Comparison of ENCODE assay signal across 19 cellular contexts in genomic region chr10:97669561-97669960, GRCh38. TPM values are rescaled to one million over a fixed set of nuclear protein-coding genes. Genes with fewer than 3 reads are reported as not detected.
A peak's percentile ranks its signal among the peaks of the same experiment; 100 is the strongest.
DNase-seq lines count a peak whose midpoint lies in the region; ATAC-seq, FAIRE-seq and TF ChIP-seq lines count a peak whose summit lies in the region.
"Had no signal": no experiment of that assay in that cellular context is flagged by ENCODE, and none has a peak within 500 bp of the region (broad histone marks: within the 10 kb centered on the region; RNA-seq: fewer than 3 reads in every experiment).

No MANE protein-coding gene starts in this region.

- H4K91ac ChIP-seq in IMR-90 (ENCODE audit: insufficient read depth, low read depth, low read length) (no peak overlapping the region), mesenchymal stem cell (ENCODE audit: low read length) (no peak overlapping the region)

- H2BK120ac ChIP-seq in IMR-90 (ENCODE audit: low read depth, low read length): no peak overlapping the region
- H2BK120ac ChIP-seq in mesenchymal stem cell (ENCODE audit: low read depth, low read length): no peak overlapping the region

- H3K79me1 ChIP-seq in IMR-90 (ENCODE audit: low read depth in 1 of 2, low read length in 2 of 2) (peaks cover 8 to 21% of the 10 kb centered on the region in 2 experiments; a peak in 3 of 4 replicates), mesenchymal stem cell (replicated peaks; ENCODE audit: low read length, poor library complexity, severe bottlenecking) (no peaks in the 10 kb centered on the region)

- H3K14ac ChIP-seq in IMR-90 (replicated peaks; ENCODE audit: low read depth, low read length): no peak overlapping the region
- H3K14ac ChIP-seq in mesenchymal stem cell (ENCODE audit: low read length in 2 of 2): no peak overlapping the region

- H3K4me1 ChIP-seq in IMR-90 (ENCODE audit: control insufficient read depth, insufficient read depth, low read length) (no peaks in the 10 kb centered on the region), adipocyte (ENCODE audit: control insufficient read depth, insufficient read depth, low read length) (peaks cover 20% of the 10 kb centered on the region), mesenchymal stem cell (ENCODE audit: control insufficient read depth, insufficient read depth, low read depth, low read length) (no peaks in the 10 kb centered on the region)

- DNase-seq in IMR-90 (no peak), adipocyte (ENCODE audit: low read depth) (no peak), choroid plexus epithelial cell (ENCODE audit: low read depth) (peak; percentile 81), mesenchymal stem cell (peak; percentile 24), GM19239 (ENCODE audit: insufficient read length, low spot score) (no peak), glomerular visceral epithelial cell (ENCODE audit: extremely low spot score) (no peak), GM19240 (ENCODE audit: insufficient read length, low spot score) (no peak), NCI-H524 (lab: John Stamatoyannopoulos, UW) (no peak)
- DNase-seq: Caco-2; CD4-positive, CD25-positive, alpha-beta regulatory T cell; CD8-positive, alpha-beta T cell; DMS153; DND-41; H9 had no signal

- no peak overlapping the region for H2AK9ac ChIP-seq in IMR-90 (replicated peaks; ENCODE audit: low read depth, low read length, poor library complexity)

- CTCF ChIA-PET in IMR-90 (lab: Yijun Ruan, JAX): no interaction called here

- TF ChIP-seq RAD21 in IMR-90 (IDR thresholded peaks at IDR 0.05; ENCODE audit: low read length): no peak

- H3K27me3 ChIP-seq in IMR-90 (ENCODE audit: control insufficient read depth, insufficient read depth, low read length) (no peaks in the 10 kb centered on the region), adipocyte (replicated peaks; ENCODE audit: control insufficient read depth, insufficient read depth, low read length) (no peaks in the 10 kb centered on the region), mesenchymal stem cell (ENCODE audit: control insufficient read depth in 1 of 2, insufficient read depth in 1 of 2, low read length in 2 of 2) (no peaks in the 10 kb centered on the region)
- H3K27me3 ChIP-seq: BLaER1 had no signal

- H2BK15ac ChIP-seq in IMR-90 (ENCODE audit: low read depth, low read length): no peak overlapping the region
- no peak overlapping the region for H2BK15ac ChIP-seq in mesenchymal stem cell (ENCODE audit: low read depth, poor library complexity, severe bottlenecking)

- H3K18ac ChIP-seq in IMR-90 (ENCODE audit: low read depth, low read length) (no peak overlapping the region), mesenchymal stem cell (ENCODE audit: low read depth in 1 of 2, low read length in 2 of 2) (no peak overlapping the region)

- in situ Hi-C loops in IMR-90 (cut with MboI; ENCODE audit: low sequenced_read_pairs): no loop called here

- no peak overlapping the region for H2BK20ac ChIP-seq in IMR-90 (ENCODE audit: low read depth, low read length)

- H3K36me3 ChIP-seq in IMR-90 (ENCODE audit: control insufficient read depth, insufficient read depth, low read length) (peaks cover 48% of the 10 kb centered on the region), adipocyte (ENCODE audit: control insufficient read depth, insufficient read depth, low read length, severe bottlenecking) (peaks cover 80% of the 10 kb centered on the region), mesenchymal stem cell (ENCODE audit: control insufficient read depth in 1 of 2, insufficient read depth in 2 of 2, low read depth in 1 of 2, low read length in 2 of 2) (peaks cover 24 to 89% of the 10 kb centered on the region in 2 experiments)

- POLR2A ChIA-PET in IMR-90 (lab: Charles Lee; ENCODE audit: unreplicated experiment): no interaction called here

- no peak overlapping the region for H2BK5ac ChIP-seq in IMR-90 (ENCODE audit: low read depth, low read length, poor library complexity, severe bottlenecking)
- H2BK5ac ChIP-seq in mesenchymal stem cell (ENCODE audit: low read depth, low read length, poor library complexity, severe bottlenecking): no peak overlapping the region

- H3K56ac ChIP-seq in IMR-90 (ENCODE audit: extremely low read depth, insufficient read depth, low read length): no peak overlapping the region

- H3K4ac ChIP-seq in IMR-90 (ENCODE audit: low read depth, low read length) (no peak overlapping the region), mesenchymal stem cell (ENCODE audit: low read depth in 1 of 2, low read length in 2 of 2) (no peak overlapping the region)

- H3K4me3 ChIP-seq in IMR-90 (ENCODE audit: insufficient read depth, low read depth, low read length) (no peak overlapping the region), adipocyte (ENCODE audit: low read length) (peak overlapping the region; percentile 1), choroid plexus epithelial cell (ENCODE audit: low read depth, low read length) (no peak overlapping the region), mesenchymal stem cell (ENCODE audit: insufficient read depth in 1 of 2, low read depth in 1 of 2, low read length in 2 of 2) (no peak overlapping the region)
- H3K4me3 ChIP-seq: BLaER1, GM12878, GM23338 had no signal

- FAIRE-seq in GM19239 (lab: Jason Lieb, UNC): no peak
- FAIRE-seq: GM12878 had no signal

- no peak overlapping the region for H2AFZ ChIP-seq in IMR-90 (replicated peaks; ENCODE audit: low read length, poor library complexity)
- no peak overlapping the region for H2AFZ ChIP-seq in mesenchymal stem cell (ENCODE audit: low read depth, low read length)
- H2AFZ ChIP-seq: GM23338 had no signal

- WGBS in IMR-90 (ENCODE audit: extremely low coverage in 2 of 2, insufficient read length in 1 of 2), 2 experiments: 100% methylated on average over 1 of the region's 1 CpG; no CpG with 5 or more reads in 1 of the 2 experiments
- 80% methylated on average over 1 of the region's 1 CpG for WGBS in mesenchymal stem cell

- H3K9me3 ChIP-seq in IMR-90 (ENCODE audit: control insufficient read depth, insufficient read depth, low read length) (no peaks in the 10 kb centered on the region), adipocyte (ENCODE audit: control insufficient read depth, low read length) (no peaks in the 10 kb centered on the region), mesenchymal stem cell (ENCODE audit: control insufficient read depth, low read length) (no peaks in the 10 kb centered on the region)
- H3K9me3 ChIP-seq: BLaER1, Caco-2 had no signal

- no peaks in the 10 kb centered on the region for H3K9me1 ChIP-seq in IMR-90 (ENCODE audit: insufficient read depth, low read length)

- dilution Hi-C loops in IMR-90 (cut with HindIII; ENCODE audit: low sequenced_read_pairs, unreplicated experiment): no loop called here

- H4K20me1 ChIP-seq in IMR-90 (ENCODE audit: insufficient read depth, low read length): no peaks in the 10 kb centered on the region; the same call in 1 of the 2 replicates
- H4K20me1 ChIP-seq: BLaER1 had no signal

- no peak overlapping the region for H3K27ac ChIP-seq in IMR-90 (ENCODE audit: insufficient read depth, low read length)
- no peak overlapping the region for H3K27ac ChIP-seq in mesenchymal stem cell (ENCODE audit: low read length, poor library complexity, severe bottlenecking)
- H3K27ac ChIP-seq: BLaER1, C4-2B had no signal

- H3K23ac ChIP-seq in IMR-90 (ENCODE audit: low read depth, low read length): no peak overlapping the region
- H3K23ac ChIP-seq in mesenchymal stem cell (ENCODE audit: low read length in 2 of 2): no peak overlapping the region

- intact Hi-C loops in IMR-90 (cut with micrococcal nuclease): no loop called here

- H3K9ac ChIP-seq in IMR-90 (ENCODE audit: low read depth, low read length) (no peak overlapping the region), adipocyte (ENCODE audit: low read length) (no peak overlapping the region), mesenchymal stem cell (ENCODE audit: low read length) (no peak overlapping the region)
- H3K9ac ChIP-seq: BLaER1 had no signal

- H4K8ac ChIP-seq in IMR-90 (ENCODE audit: low read depth in 2 of 2, low read length in 2 of 2): no peak overlapping the region
- no peak overlapping the region for H4K8ac ChIP-seq in mesenchymal stem cell (ENCODE audit: low read length)

- no peak overlapping the region for H2BK12ac ChIP-seq in mesenchymal stem cell (ENCODE audit: low read length in 2 of 2)

- no peak for ATAC-seq in IMR-90 (ENCODE audit: low read depth)
- ATAC-seq: CD8-positive, alpha-beta T cell; GM12878; GM23338; HCT116 had no signal

- TF ChIP-seq POLR2A in IMR-90 (IDR thresholded peaks at IDR 0.05; ENCODE audit: low read depth, low read length): peak; percentile 24; the same call in 1 of the 2 replicates

- no TSS peak for BruUV-seq in IMR-90 (replicated peaks; lab: Mats Ljungman, UMichigan)

- no peak overlapping the region for H3K4me2 ChIP-seq in IMR-90 (ENCODE audit: low read depth, low read length)
- no peak overlapping the region for H3K4me2 ChIP-seq in mesenchymal stem cell (ENCODE audit: low read length, poor library complexity, severe bottlenecking)
- H3K4me2 ChIP-seq: BLaER1, GM23338 had no signal

- TF ChIP-seq CTCF in IMR-90 (conservative IDR thresholded peaks at IDR 0.05; ENCODE audit: low read depth, low read length) (no peak), choroid plexus epithelial cell (conservative IDR thresholded peaks at IDR 0.05; ENCODE audit: low read depth, low read length) (no peak)

- H2AK5ac ChIP-seq in IMR-90 (ENCODE audit: low read depth, low read length) (no peak overlapping the region), mesenchymal stem cell (ENCODE audit: low read length, severe bottlenecking) (no peak overlapping the region)

- H4K5ac ChIP-seq in IMR-90 (ENCODE audit: low read depth, low read length): no peak overlapping the region

RNA-seq across cellular contexts. Expression of gene AVPI1, which starts 17.5 kb away (rescaled TPM):
- total RNA-seq in IMR-90 (2012; rRNA removed): 26.7 and 30.8 TPM in 2 replicates
- polyA plus RNA-seq in IMR-90 (2012; rRNA removed): 29.8 and 33.6 TPM in 2 replicates
- 26.3 and 37.5 TPM in 2 replicates for polyA plus RNA-seq in IMR-90 (2012; cell fraction: cytosol; rRNA removed)
- polyA plus RNA-seq in IMR-90 (2012; cell fraction: nucleus; rRNA removed; ENCODE audit: low replicate concordance): 27.2 and 28.1 TPM in 2 replicates
- 5.8 TPM for polyA plus RNA-seq in mesenchymal stem cell (2013, experiment 1 of 2)
- 5.8 TPM for polyA plus RNA-seq in mesenchymal stem cell (2013, experiment 2 of 2)

RNA-seq across cellular contexts. Expression of gene PI4K2A, which starts 29.1 kb away (rescaled TPM):
- total RNA-seq in IMR-90 (2012; rRNA removed): 15.6 and 15.8 TPM in 2 replicates
- polyA plus RNA-seq in IMR-90 (2012; rRNA removed): 25.3 and 27.3 TPM in 2 replicates
- 16.6 and 18.3 TPM in 2 replicates for polyA plus RNA-seq in IMR-90 (2012; cell fraction: cytosol; rRNA removed)
- polyA plus RNA-seq in IMR-90 (2012; cell fraction: nucleus; rRNA removed; ENCODE audit: low replicate concordance): 16.4 and 20.0 TPM in 2 replicates
- 27.8 TPM for polyA plus RNA-seq in mesenchymal stem cell (2013, experiment 1 of 2)
- polyA plus RNA-seq in mesenchymal stem cell (2013, experiment 2 of 2): 27.1 TPM

RNA-seq across cellular contexts. Expression of gene MORN4, which starts 36.3 kb away (rescaled TPM):
- total RNA-seq in IMR-90 (2012; rRNA removed): 3.2 and 3.3 TPM in 2 replicates
- polyA plus RNA-seq in IMR-90 (2012; rRNA removed): 8.4 and 10.1 TPM in 2 replicates
- polyA plus RNA-seq in IMR-90 (2012; cell fraction: cytosol; rRNA removed): 7.4 and 9.0 TPM in 2 replicates
- 1.8 and 7.7 TPM in 2 replicates for polyA plus RNA-seq in IMR-90 (2012; cell fraction: nucleus; rRNA removed; ENCODE audit: low replicate concordance)
- 10.7 TPM for polyA plus RNA-seq in mesenchymal stem cell (2013, experiment 1 of 2)
- polyA plus RNA-seq in mesenchymal stem cell (2013, experiment 2 of 2): 10.1 TPM
- total RNA-seq: CD8-positive, alpha-beta T cell had no signal

RNA-seq across cellular contexts. Expression of gene MARVELD1, which starts 44.0 kb away (rescaled TPM):
- 12.0 and 15.6 TPM in 2 replicates for total RNA-seq in IMR-90 (2012; rRNA removed)
- 61.1 and 68.1 TPM in 2 replicates for polyA plus RNA-seq in IMR-90 (2012; rRNA removed)
- polyA plus RNA-seq in IMR-90 (2012; cell fraction: cytosol; rRNA removed): 58.1 and 69.3 TPM in 2 replicates
- 57.1 and 59.0 TPM in 2 replicates for polyA plus RNA-seq in IMR-90 (2012; cell fraction: nucleus; rRNA removed; ENCODE audit: low replicate concordance)
- 67.9 TPM for polyA plus RNA-seq in mesenchymal stem cell (2013, experiment 1 of 2)
- polyA plus RNA-seq in mesenchymal stem cell (2013, experiment 2 of 2): 69.0 TPM
- polyA plus RNA-seq: CD4-positive, CD25-positive, alpha-beta regulatory T cell had no signal

Comparison
In these comparisons a context has a peak if more than half of its experiments do, and no peak if none do; other contexts are left out.
1. DNase-seq: peak in choroid plexus epithelial cell (single experiment) and mesenchymal stem cell (single experiment); none in IMR-90 (single experiment), adipocyte (single experiment), GM19239 (single experiment), glomerular visceral epithelial cell (single experiment), GM19240 (single experiment) and NCI-H524 (0 of 2).